8 cellular contexts compared by ENCODE assay signal in the genomic region with DNA sequence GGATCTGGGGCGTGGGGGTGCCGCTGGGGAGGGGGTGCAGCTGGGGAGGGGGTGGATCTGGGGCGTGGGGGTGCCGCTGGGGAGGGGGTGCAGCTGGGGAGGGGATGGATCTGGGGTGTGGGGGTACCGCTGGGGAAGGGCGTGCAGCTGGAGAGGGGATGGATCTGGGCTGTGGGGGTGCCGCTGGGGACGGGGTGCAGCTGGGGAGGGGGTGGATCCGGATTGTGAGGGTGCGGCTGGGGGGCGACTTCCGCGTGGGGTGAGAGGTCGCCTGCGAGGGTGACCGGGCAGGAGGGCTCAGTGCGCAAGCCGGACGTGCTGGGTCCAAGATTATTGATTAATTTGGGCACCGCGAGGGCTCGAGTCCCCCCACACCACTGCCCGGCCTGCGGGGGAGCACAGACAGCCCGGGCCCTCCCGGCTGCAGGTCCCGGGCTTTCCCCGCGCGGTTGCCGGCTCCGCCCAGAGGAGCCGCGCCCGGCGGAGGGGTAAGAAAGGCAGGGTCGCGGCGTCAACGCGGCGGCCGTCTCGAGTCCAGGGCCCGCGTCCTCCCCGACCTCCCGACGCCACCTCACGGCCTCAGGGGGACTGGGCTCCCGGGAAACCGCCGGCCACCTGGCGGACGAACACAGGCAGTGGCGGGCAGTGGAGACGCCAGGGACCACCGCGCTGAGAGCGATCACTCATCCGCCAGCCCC. TPM values are rescaled to one million over a fixed set of nuclear protein-coding genes. Genes with fewer than 3 reads are reported as not detected.
A peak's percentile ranks its signal among the peaks of the same experiment; 100 is the strongest.
DNase-seq lines count a peak whose midpoint lies in the region; ATAC-seq and TF ChIP-seq lines count a peak whose summit lies in the region.

No MANE protein-coding gene starts in this region.

- TF ChIP-seq CTCF in RWPE2 (IDR thresholded peaks at IDR 0.05; ENCODE audit: poor library complexity, severe bottlenecking) (no peak), dorsolateral prefrontal cortex (IDR thresholded peaks at IDR 0.05 in 54 of 56, conservative IDR thresholded peaks at IDR 0.05 in 2 of 56; ENCODE audit: low read depth in 1 of 56, partially characterized antibody in 56 of 56) (peak in 43 of 56 donors; percentile 12 to 48 (median 28)), mesothelial cell of epicardium (IDR thresholded peaks at IDR 0.05; ENCODE audit: unreplicated experiment) (peak; percentile 73), upper lobe of right lung (IDR thresholded peaks at IDR 0.05) (peak; percentile 57)

- intact Hi-C loops in dorsolateral prefrontal cortex (cut with DNase I), result loop anchor here (1.0 to 10.0 kb wide), 3 partner anchors 27 to 144 kb away; a partner anchor contains a TSS
- intact Hi-C loops in upper lobe of right lung (cut with DNase I), result no loop called here

- H3K4me3 ChIP-seq in RWPE2 (ENCODE audit: severe bottlenecking) (peak overlapping the region; percentile 96), dorsolateral prefrontal cortex (peak overlapping the region; percentile 50 to 91 (median 80)), upper lobe of right lung (peak overlapping the region; percentile 69)

- no peaks in the 10 kb centered on the region for H3K27me3 Mint-ChIP-seq in mesothelial cell of epicardium (ENCODE audit: low read depth)

- H3K9me3 Mint-ChIP-seq in mesothelial cell of epicardium, result peaks cover 2% of the 10 kb centered on the region

- ATAC-seq in RWPE2 (ENCODE audit: low read depth), result peak; percentile 47
- peak; percentile 67 for ATAC-seq in upper lobe of right lung

- H3K4me1 Mint-ChIP-seq in mesothelial cell of epicardium, result peaks cover 12% of the 10 kb centered on the region

- peaks cover 13% of the 10 kb centered on the region for H3K36me3 Mint-ChIP-seq in mesothelial cell of epicardium

- DNase-seq in NCI-H1436 (lab: John Stamatoyannopoulos, UW), result peak; percentile 66
- DNase-seq in NCI-H1436 treated with DMSO at 0.1 percent for 48 hours (lab: John Stamatoyannopoulos, UW), result no peak
- peak; percentile 78 for DNase-seq in H4 (ENCODE audit: low spot score)
- DNase-seq in RWPE2 (ENCODE audit: low spot score), result no peak
- DNase-seq in dorsolateral prefrontal cortex, result peak in 1 of 10 donors; percentile 14
- no peak for DNase-seq in mesothelial cell of epicardium (ENCODE audit: low spot score in 2 of 2, unreplicated experiment in 2 of 2)
- DNase-seq in upper lobe of right lung, result peak; percentile 89

- H3K36me3 ChIP-seq in KOPT-K1 (ENCODE audit: insufficient read depth, low read length) (peaks cover 18% of the 10 kb centered on the region), RWPE2 (ENCODE audit: low read depth) (peaks cover 30% of the 10 kb centered on the region), upper lobe of right lung (peaks cover 14% of the 10 kb centered on the region)

- H3K27ac ChIP-seq in KOPT-K1 (ENCODE audit: low read depth, low read length, poor library complexity, severe bottlenecking), result peak overlapping the region; percentile 42
- peak overlapping the region; percentile 50 for H3K27ac ChIP-seq in RWPE2 (ENCODE audit: poor library complexity, severe bottlenecking)
- peak overlapping the region in 58 of 59 donors; percentile 52 to 96 (median 92) for H3K27ac ChIP-seq in dorsolateral prefrontal cortex
- peak overlapping the region; percentile 80 for H3K27ac ChIP-seq in upper lobe of right lung

- H3K27ac Mint-ChIP-seq in mesothelial cell of epicardium, result no peak overlapping the region

- no peaks in the 10 kb centered on the region for H3K4me1 ChIP-seq in RWPE2 (ENCODE audit: insufficient read depth, poor library complexity, severe bottlenecking)
- H3K4me1 ChIP-seq in upper lobe of right lung, result peaks cover 14% of the 10 kb centered on the region

- no peaks in the 10 kb centered on the region for H3K9me3 ChIP-seq in KOPT-K1 (ENCODE audit: insufficient read depth, low read length, poor library complexity, severe bottlenecking)
- H3K9me3 ChIP-seq in RWPE2 (ENCODE audit: severe bottlenecking), result no peaks in the 10 kb centered on the region
- no peaks in the 10 kb centered on the region for H3K9me3 ChIP-seq in upper lobe of right lung

- H3K27me3 ChIP-seq in RWPE2 (ENCODE audit: insufficient read depth, poor library complexity, severe bottlenecking) (no peaks in the 10 kb centered on the region), dorsolateral prefrontal cortex (no peaks in the 10 kb centered on the region), upper lobe of right lung (no peaks in the 10 kb centered on the region)

- peak overlapping the region; percentile 57 for H3K4me3 Mint-ChIP-seq in mesothelial cell of epicardium

RNA-seq across cellular contexts. Expression of a gene that starts 0.6 kb away (rescaled TPM):
- 52.4 and 66.7 TPM in 2 replicates for total RNA-seq in H4 (2014; rRNA removed; shearing (Covaris generic))
- 100 to 1,000 TPM in 88 of 120 experiments, 10 to 100 TPM in 32; 66.9 to 190 (median 109) TPM for total RNA-seq in dorsolateral prefrontal cortex
- total RNA-seq in mesothelial cell of epicardium, result 22.7 to 26.6 TPM (median 26.2 TPM) in 3 replicates
- total RNA-seq in upper lobe of right lung, result 41.6 TPM

RNA-seq across cellular contexts. Expression of a gene that starts 0.9 kb away (rescaled TPM):
- 0.14 TPM in 1 of 2 replicates, not detected in the other for total RNA-seq in H4 (2014; rRNA removed; shearing (Covaris generic))
- total RNA-seq in dorsolateral prefrontal cortex (10 to 100 TPM; 13.3 to 53.7 (median 30.5) TPM), mesothelial cell of epicardium (5.3 to 5.7 TPM (median 5.6 TPM) in 3 replicates), upper lobe of right lung (13.7 TPM)

RNA-seq across cellular contexts. Expression of a gene that starts 27.6 kb away (rescaled TPM):
- 15.3 and 16.1 TPM in 2 replicates for total RNA-seq in H4 (2014; rRNA removed; shearing (Covaris generic))
- total RNA-seq in dorsolateral prefrontal cortex (10 to 100 TPM; 29.0 to 72.8 (median 45.7) TPM), mesothelial cell of epicardium (55.0 to 59.4 TPM (median 56.1 TPM) in 3 replicates), upper lobe of right lung (30.2 TPM)

RNA-seq across cellular contexts. Expression of a gene that starts 39.2 kb away (rescaled TPM):
- total RNA-seq in H4 (2014; rRNA removed; shearing (Covaris generic)), result 21.3 and 26.8 TPM in 2 replicates
- 10 to 100 TPM; 13.5 to 30.5 (median 23.8) TPM for total RNA-seq in dorsolateral prefrontal cortex
- 31.1 to 33.2 TPM (median 31.9 TPM) in 3 replicates for total RNA-seq in mesothelial cell of epicardium
- total RNA-seq in upper lobe of right lung, result 18.3 TPM

RNA-seq across cellular contexts. Expression of a gene that starts 54.4 kb away (rescaled TPM):
- 11.6 and 26.5 TPM in 2 replicates for total RNA-seq in H4 (2014; rRNA removed; shearing (Covaris generic))
- 10 to 100 TPM; 14.9 to 48.4 (median 31.8) TPM for total RNA-seq in dorsolateral prefrontal cortex
- total RNA-seq in mesothelial cell of epicardium, result 36.5 to 40.5 TPM (median 39.1 TPM) in 3 replicates
- total RNA-seq in upper lobe of right lung, result 69.1 TPM

Comparison
In these comparisons a context has a peak if more than half of its experiments do, and no peak if none do; other contexts are left out.
1. DNase-seq: peak in NCI-H1436 (single experiment), H4 (single experiment) and upper lobe of right lung (single experiment); none in NCI-H1436 treated with DMSO at 0.1 percent for 48 hours (single experiment), RWPE2 (single experiment) and mesothelial cell of epicardium (0 of 2).
2. Peak in every context shown above with its lines, with median percentiles within 50 percentile points of each other: H3K27ac ChIP-seq and H3K4me3 ChIP-seq.